ENCODE assay signal across 1 cellular context in genomic region chr2:121974919-121975654, GRCh38.
A peak's percentile ranks its signal among the peaks of the same experiment; 100 is the strongest.
TF ChIP-seq lines count a peak whose summit lies in the region.

No MANE protein-coding gene starts in this region.

TF ChIP-seq in HepG2, 621 proteins besides CTCF, POLR2A, EP300 and RAD21 (continued from another document and continues in another):
- peak; percentile 32 for TF ChIP-seq ZNF407 (CRISPR knock-in tag; IDR thresholded peaks at IDR 0.05; ENCODE audit: not compliant biosample characterization)
- no peak for TF ChIP-seq SOX5 (CRISPR knock-in tag; IDR thresholded peaks at IDR 0.05; ENCODE audit: borderline replicate concordance)
- TF ChIP-seq THAP7 (CRISPR knock-in tag; IDR thresholded peaks at IDR 0.05), result no peak
- TF ChIP-seq ZNF567 (CRISPR knock-in tag; IDR thresholded peaks at IDR 0.05; ENCODE audit: borderline replicate concordance), result no peak
- TF ChIP-seq DNMT3B (CRISPR knock-in tag; conservative IDR thresholded peaks at IDR 0.05), result no peak
- no peak for TF ChIP-seq CBX1 (IDR thresholded peaks at IDR 0.05; ENCODE audit: low read depth)
- TF ChIP-seq ZNF720 (CRISPR knock-in tag; IDR thresholded peaks at IDR 0.05), result no peak
- no peak for TF ChIP-seq ZEB1 (IDR thresholded peaks at IDR 0.05; ENCODE audit: insufficient replicate concordance, low read depth)
- TF ChIP-seq ZNF672 (CRISPR knock-in tag; IDR thresholded peaks at IDR 0.05), result no peak
- no peak for TF ChIP-seq SRSF4 (IDR thresholded peaks at IDR 0.05; ENCODE audit: low read depth, low read length, poor library complexity, severe bottlenecking)
- TF ChIP-seq PRMT3 (CRISPR knock-in tag; IDR thresholded peaks at IDR 0.05; ENCODE audit: borderline replicate concordance, low read depth), result no peak
- no peak for TF ChIP-seq NKX3-1 (CRISPR knock-in tag; IDR thresholded peaks at IDR 0.05)
- TF ChIP-seq KLF12 (CRISPR knock-in tag; IDR thresholded peaks at IDR 0.05; ENCODE audit: borderline replicate concordance), result no peak
- TF ChIP-seq RXRA (CRISPR knock-in tag; IDR thresholded peaks at IDR 0.05), result 0 out of 2 replicates have a peak, but pooled peaks have one; percentile 12
- TF ChIP-seq, protein P1, sequence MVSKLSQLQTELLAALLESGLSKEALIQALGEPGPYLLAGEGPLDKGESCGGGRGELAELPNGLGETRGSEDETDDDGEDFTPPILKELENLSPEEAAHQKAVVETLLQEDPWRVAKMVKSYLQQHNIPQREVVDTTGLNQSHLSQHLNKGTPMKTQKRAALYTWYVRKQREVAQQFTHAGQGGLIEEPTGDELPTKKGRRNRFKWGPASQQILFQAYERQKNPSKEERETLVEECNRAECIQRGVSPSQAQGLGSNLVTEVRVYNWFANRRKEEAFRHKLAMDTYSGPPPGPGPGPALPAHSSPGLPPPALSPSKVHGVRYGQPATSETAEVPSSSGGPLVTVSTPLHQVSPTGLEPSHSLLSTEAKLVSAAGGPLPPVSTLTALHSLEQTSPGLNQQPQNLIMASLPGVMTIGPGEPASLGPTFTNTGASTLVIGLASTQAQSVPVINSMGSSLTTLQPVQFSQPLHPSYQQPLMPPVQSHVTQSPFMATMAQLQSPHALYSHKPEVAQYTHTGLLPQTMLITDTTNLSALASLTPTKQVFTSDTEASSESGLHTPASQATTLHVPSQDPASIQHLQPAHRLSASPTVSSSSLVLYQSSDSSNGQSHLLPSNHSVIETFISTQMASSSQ (IDR thresholded peaks at IDR 0.05; ENCODE audit: low read depth), result no peak
- TF ChIP-seq, protein P1 (CRISPR knock-in tag; IDR thresholded peaks at IDR 0.05; ENCODE audit: borderline replicate concordance), result no peak
- TF ChIP-seq, protein P2, sequence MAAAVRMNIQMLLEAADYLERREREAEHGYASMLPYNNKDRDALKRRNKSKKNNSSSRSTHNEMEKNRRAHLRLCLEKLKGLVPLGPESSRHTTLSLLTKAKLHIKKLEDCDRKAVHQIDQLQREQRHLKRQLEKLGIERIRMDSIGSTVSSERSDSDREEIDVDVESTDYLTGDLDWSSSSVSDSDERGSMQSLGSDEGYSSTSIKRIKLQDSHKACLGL (CRISPR knock-in tag; IDR thresholded peaks at IDR 0.05), result no peak
- no peak for TF ChIP-seq ELF3 (CRISPR knock-in tag; IDR thresholded peaks at IDR 0.05)
- no peak for TF ChIP-seq GTF3A (CRISPR knock-in tag; conservative IDR thresholded peaks at IDR 0.05)
- TF ChIP-seq TAF15 (IDR thresholded peaks at IDR 0.05; ENCODE audit: low read depth, low read length, poor library complexity, severe bottlenecking), result no peak
- TF ChIP-seq HNF4G (IDR thresholded peaks at IDR 0.05; ENCODE audit: borderline replicate concordance, low read depth, low read length), result no peak
- 0 out of 2 replicates have a peak, but pooled peaks have one; percentile 34 for TF ChIP-seq HNF4G (CRISPR knock-in tag; IDR thresholded peaks at IDR 0.05; ENCODE audit: borderline replicate concordance, low read depth)
- no peak for TF ChIP-seq ZHX1 (CRISPR knock-in tag; IDR thresholded peaks at IDR 0.05; ENCODE audit: low read depth)
- TF ChIP-seq ZFP91 (CRISPR knock-in tag; IDR thresholded peaks at IDR 0.05; ENCODE audit: borderline replicate concordance), result no peak; the same call in none of the 2 replicates
- TF ChIP-seq, protein P3, sequence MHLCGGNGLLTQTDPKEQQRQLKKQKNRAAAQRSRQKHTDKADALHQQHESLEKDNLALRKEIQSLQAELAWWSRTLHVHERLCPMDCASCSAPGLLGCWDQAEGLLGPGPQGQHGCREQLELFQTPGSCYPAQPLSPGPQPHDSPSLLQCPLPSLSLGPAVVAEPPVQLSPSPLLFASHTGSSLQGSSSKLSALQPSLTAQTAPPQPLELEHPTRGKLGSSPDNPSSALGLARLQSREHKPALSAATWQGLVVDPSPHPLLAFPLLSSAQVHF (CRISPR knock-in tag; IDR thresholded peaks at IDR 0.05), result no peak
- no peak for TF ChIP-seq CENPT (CRISPR knock-in tag; IDR thresholded peaks at IDR 0.05; ENCODE audit: low read depth)
- no peak for TF ChIP-seq SMAD3 (CRISPR knock-in tag; IDR thresholded peaks at IDR 0.05)
- no peak for TF ChIP-seq ZNF761 (CRISPR knock-in tag; conservative IDR thresholded peaks at IDR 0.05)
- TF ChIP-seq, protein P4, sequence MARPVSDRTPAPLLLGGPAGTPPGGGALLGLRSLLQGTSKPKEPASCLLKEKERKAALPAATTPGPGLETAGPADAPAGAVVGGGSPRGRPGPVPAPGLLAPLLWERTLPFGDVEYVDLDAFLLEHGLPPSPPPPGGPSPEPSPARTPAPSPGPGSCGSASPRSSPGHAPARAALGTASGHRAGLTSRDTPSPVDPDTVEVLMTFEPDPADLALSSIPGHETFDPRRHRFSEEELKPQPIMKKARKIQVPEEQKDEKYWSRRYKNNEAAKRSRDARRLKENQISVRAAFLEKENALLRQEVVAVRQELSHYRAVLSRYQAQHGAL (CRISPR knock-in tag; IDR thresholded peaks at IDR 0.05; ENCODE audit: not compliant biosample characterization), result no peak
- no peak for TF ChIP-seq EZH2 (conservative IDR thresholded peaks at IDR 0.05; ENCODE audit: low read depth, low read length)
- no peak for TF ChIP-seq ZNF280B (CRISPR knock-in tag; IDR thresholded peaks at IDR 0.05; ENCODE audit: borderline replicate concordance)
- TF ChIP-seq ZNF274 (CRISPR knock-in tag; IDR thresholded peaks at IDR 0.05), result no peak
- TF ChIP-seq, protein P5, sequence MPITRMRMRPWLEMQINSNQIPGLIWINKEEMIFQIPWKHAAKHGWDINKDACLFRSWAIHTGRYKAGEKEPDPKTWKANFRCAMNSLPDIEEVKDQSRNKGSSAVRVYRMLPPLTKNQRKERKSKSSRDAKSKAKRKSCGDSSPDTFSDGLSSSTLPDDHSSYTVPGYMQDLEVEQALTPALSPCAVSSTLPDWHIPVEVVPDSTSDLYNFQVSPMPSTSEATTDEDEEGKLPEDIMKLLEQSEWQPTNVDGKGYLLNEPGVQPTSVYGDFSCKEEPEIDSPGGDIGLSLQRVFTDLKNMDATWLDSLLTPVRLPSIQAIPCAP (CRISPR knock-in tag; IDR thresholded peaks at IDR 0.05; ENCODE audit: low read depth), result no peak
- no peak for TF ChIP-seq REL (CRISPR knock-in tag; conservative IDR thresholded peaks at IDR 0.05)
- TF ChIP-seq ELF1 (CRISPR knock-in tag; IDR thresholded peaks at IDR 0.05), result no peak
- no peak for TF ChIP-seq U2AF1 (optimal IDR thresholded peaks at IDR 0.05; ENCODE audit: low read depth, low read length)
- no peak for TF ChIP-seq ZNF253 (CRISPR knock-in tag; IDR thresholded peaks at IDR 0.05; ENCODE audit: borderline replicate concordance)
- TF ChIP-seq RFX5 (IDR thresholded peaks at IDR 0.05; ENCODE audit: low read depth, low read length), result no peak
- TF ChIP-seq ZNF589 (CRISPR knock-in tag; conservative IDR thresholded peaks at IDR 0.05), result no peak
